Comparison of ENCODE assay signal across 19 cellular contexts in the genomic region with DNA sequence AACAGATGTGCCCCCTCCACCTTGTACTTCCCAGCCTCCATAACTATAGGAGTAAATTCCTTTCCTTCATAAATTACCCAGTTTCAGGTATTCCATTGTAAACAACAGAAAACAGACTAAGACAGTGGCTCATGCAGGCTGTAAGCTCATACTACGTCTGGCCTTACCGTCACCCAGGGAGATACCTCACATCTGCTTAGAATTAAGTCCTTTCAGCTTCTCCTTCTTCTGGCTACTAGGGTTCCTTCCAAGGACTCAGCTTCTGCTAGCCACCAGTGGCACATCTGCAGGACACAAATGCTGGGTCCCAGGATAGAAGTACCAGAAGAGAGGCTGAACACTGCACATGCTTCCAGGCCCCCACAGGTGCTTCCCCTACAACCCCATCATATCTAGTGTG.
"Had no signal": no experiment of that assay in that cellular context is flagged by ENCODE, and none has a peak within 500 bp of the region (broad histone marks: within the 10 kb centered on the region; RNA-seq: fewer than 3 reads in every experiment).

No MANE protein-coding gene starts in this region.

- ATAC-seq: effector memory CD8-positive, alpha-beta T cell; esophagus mucosa; foreskin keratinocyte; gastroesophageal sphincter; heart right ventricle; left cardiac atrium; left lung; left ventricle myocardium superior; lower lobe of right lung; mucosa of descending colon had no signal

- H3K27me3 ChIP-seq: colonic mucosa, foreskin keratinocyte, gastroesophageal sphincter, left lung had no signal

- DNase-seq: colonic mucosa; cortex of kidney; effector CD8-positive, alpha-beta T cell; effector memory CD8-positive, alpha-beta T cell; endodermal cell; erythroblast; foreskin keratinocyte; heart right ventricle; hippocampal formation; left cardiac atrium; left lung; left ventricle myocardium superior; lower lobe of right lung; mesenchymal stem cell; mucosa of descending colon; naive B cell had no signal

- H3K36me3 ChIP-seq: colonic mucosa, gastroesophageal sphincter, heart right ventricle, left lung, lower lobe of right lung had no signal

- H3K27ac ChIP-seq: colonic mucosa, epithelial cell of prostate, foreskin keratinocyte, gastroesophageal sphincter, heart right ventricle, left lung, lower lobe of right lung had no signal

- H3K4me1 ChIP-seq: colonic mucosa, foreskin keratinocyte, gastroesophageal sphincter, heart right ventricle, left lung, lower lobe of right lung had no signal

- H3K4me3 ChIP-seq: colonic mucosa, gastroesophageal sphincter, heart right ventricle, left lung, lower lobe of right lung, mucosa of descending colon had no signal

- H3K9me3 ChIP-seq: colonic mucosa had no signal
